In genomic region chr3:85007195-85008094, GRCh38 we compare ENCODE assay signal across 3 cellular contexts.
A peak's percentile ranks its signal among the peaks of the same experiment; 100 is the strongest.
TF ChIP-seq lines count a peak whose summit lies in the region.

No MANE protein-coding gene starts in this region.

TF ChIP-seq in A549, 52 proteins besides CTCF, POLR2A, EP300 and RAD21 (continues in another document):
- TF ChIP-seq NR3C1 (IDR thresholded peaks at IDR 0.05) (no peak), BHLHE40 (IDR thresholded peaks at IDR 0.05; ENCODE audit: low read depth, low read length) (no peak), GATA3 (IDR thresholded peaks at IDR 0.05; ENCODE audit: borderline replicate concordance) (peak; percentile 66), BCL3 (IDR thresholded peaks at IDR 0.05) (peak; percentile 66; the same call in 1 of the 3 replicates), MAX (IDR thresholded peaks at IDR 0.05) (0 out of 2 replicates have a peak, but pooled peaks have one; percentile 53), ZC3H11A (IDR thresholded peaks at IDR 0.05) (no peak), FOSL2 (IDR thresholded peaks at IDR 0.05) (peak; percentile 52; the same call in 1 of the 2 replicates), FOSL2 (CRISPR knock-in tag; IDR thresholded peaks at IDR 0.05) (peak; percentile 80), HOXB13 (CRISPR knock-in tag; IDR thresholded peaks at IDR 0.05; ENCODE audit: low read depth) (0 out of 2 replicates have a peak, but pooled peaks have one; percentile 55), PHF8 (IDR thresholded peaks at IDR 0.05; ENCODE audit: borderline replicate concordance, low read depth) (no peak), ZNF302 (CRISPR knock-in tag; IDR thresholded peaks at IDR 0.05) (no peak), ZSCAN20 (CRISPR knock-in tag; IDR thresholded peaks at IDR 0.05) (no peak), KDM1A (IDR thresholded peaks at IDR 0.05; ENCODE audit: low read depth) (no peak), EHMT2 (IDR thresholded peaks at IDR 0.05; ENCODE audit: low read depth) (no peak), ELK1 (IDR thresholded peaks at IDR 0.05; ENCODE audit: low read depth, low read length) (no peak), HOXA7 (CRISPR knock-in tag; IDR thresholded peaks at IDR 0.05) (no peak), MAZ (IDR thresholded peaks at IDR 0.05; ENCODE audit: borderline replicate concordance, low read depth, low read length) (no peak), HOXB5 (CRISPR knock-in tag; IDR thresholded peaks at IDR 0.05) (no peak), ESRRA (IDR thresholded peaks at IDR 0.05; ENCODE audit: borderline replicate concordance, low read length) (no peak), KDM5A (IDR thresholded peaks at IDR 0.05) (no peak), HES2 (IDR thresholded peaks at IDR 0.05) (peak; percentile 98)

TF ChIP-seq in SK-N-SH, 30 proteins besides CTCF, POLR2A, EP300 and RAD21:
- TF ChIP-seq RCOR1 (IDR thresholded peaks at IDR 0.05; ENCODE audit: low read length) (no peak), TEAD4 (IDR thresholded peaks at IDR 0.05; ENCODE audit: borderline replicate concordance, insufficient read depth) (no peak)

TF ChIP-seq in GM23338, 12 proteins besides CTCF, POLR2A, EP300 and RAD21:
- TF ChIP-seq REST (IDR thresholded peaks at IDR 0.05; ENCODE audit: unreplicated experiment) (no peak), EZH2 (IDR thresholded peaks at IDR 0.05; ENCODE audit: low read depth, unreplicated experiment) (no peak), JUNB (IDR thresholded peaks at IDR 0.05; ENCODE audit: unreplicated experiment) (no peak)
